Comparison of ENCODE assay signal across 9 cellular contexts in genomic region chr3:196637941-196638340, GRCh38. TPM values are rescaled to one million over a fixed set of nuclear protein-coding genes. Genes with fewer than 3 reads are reported as not detected.
DNase-seq lines count a peak whose midpoint lies in the region; ATAC-seq and TF ChIP-seq lines count a peak whose summit lies in the region.
"Not testable (repeated sequence)": the region's sequence is repeated elsewhere in the genome, so short reads cannot be mapped to it uniquely, and the experiment has no call there.
"Had no signal": no experiment of that assay in that cellular context is flagged by ENCODE, and none has a peak within 500 bp of the region (broad histone marks: within the 10 kb centered on the region; RNA-seq: fewer than 3 reads in every experiment).

No MANE protein-coding gene starts in this region.

- not testable (repeated sequence) for ATAC-seq in CD4-positive, CD25-positive, alpha-beta regulatory T cell (ENCODE audit: low read depth in 2 of 2); activated B cell treated with CpG ODN at 0.5 μM for 24 hours (ENCODE audit: low read depth); effector memory CD8-positive, alpha-beta T cell (replicated peaks); naive thymus-derived CD8-positive, alpha-beta T cell

- DNase-seq in CD4-positive, CD25-positive, alpha-beta regulatory T cell; activated B cell treated with CpG ODN at 0.5 μM for 24 hours; effector memory CD8-positive, alpha-beta T cell: not testable (repeated sequence)
- peak in 1 of 10 donors; percentile 4 for DNase-seq in naive thymus-derived CD8-positive, alpha-beta T cell

- intact Hi-C loops in activated B cell treated with CpG ODN at 0.5 μM for 24 hours (cut with micrococcal nuclease), result loop anchor here (10.0 kb wide), 1 partner anchor 1953 kb away; the partner anchor contains the start of gene FAM43A

- not testable (repeated sequence) for H3K27me3 ChIP-seq in CD4-positive, CD25-positive, alpha-beta regulatory T cell (ENCODE audit: control insufficient read depth, insufficient read depth, low read length); OCI-LY3 (ENCODE audit: low read depth, low read length)

- H3K27me3 Mint-ChIP-seq in CD4-positive, CD25-positive, alpha-beta regulatory T cell; activated B cell treated with CpG ODN at 0.5 μM for 24 hours; activated naive CD4-positive, alpha-beta T cell treated with anti-CD3 and anti-CD28 coated beads, Interleukin-2, amount 50 U/mL, for 24 hours; effector memory CD8-positive, alpha-beta T cell; naive thymus-derived CD8-positive, alpha-beta T cell: not testable (repeated sequence)

- H3K4me1 ChIP-seq in CD4-positive, CD25-positive, alpha-beta regulatory T cell (ENCODE audit: control insufficient read depth, insufficient read depth, low read length, poor library complexity, severe bottlenecking), result peaks cover 65% of the 10 kb centered on the region
- peaks cover 84% of the 10 kb centered on the region for H3K4me1 ChIP-seq in OCI-LY3 (ENCODE audit: low read length)

- POLR2A ChIA-PET in activated B cell treated with CpG ODN at 0.5 μM for 24 hours (lab: Charles Lee), result interaction anchor here (0.5 to 7.7 kb wide), 3 partner anchors 6 to 33 kb away, joined by 3 to 176 read pairs (median 3); no protein-coding TSS in a partner anchor
- POLR2A ChIA-PET in naive thymus-derived CD8-positive, alpha-beta T cell (lab: Charles Lee), result interaction anchor here (1.0 to 2.2 kb wide), 3 partner anchors 29 to 304 kb away, joined by 3 to 10 read pairs (median 4); partner anchors contain the start of gene NCBP2

- H3K4me3 Mint-ChIP-seq in CD4-positive, CD25-positive, alpha-beta regulatory T cell, result peak overlapping the region; percentile 23 to 88 (median 60)
- peak overlapping the region; percentile 20 for H3K4me3 Mint-ChIP-seq in activated B cell treated with CpG ODN at 0.5 μM for 24 hours
- H3K4me3 Mint-ChIP-seq in activated naive CD4-positive, alpha-beta T cell treated with anti-CD3 and anti-CD28 coated beads, Interleukin-2, amount 50 U/mL, for 24 hours, result peak overlapping the region; percentile 53
- H3K4me3 Mint-ChIP-seq in effector memory CD8-positive, alpha-beta T cell, result peak overlapping the region; percentile 2 to 32
- peak overlapping the region in 4 of 10 donors; percentile 15 to 55 (median 40) for H3K4me3 Mint-ChIP-seq in naive thymus-derived CD8-positive, alpha-beta T cell

- not testable (repeated sequence) for H3K9ac ChIP-seq in OCI-LY3 (ENCODE audit: low read length)

- peak overlapping the region; percentile 66 to 96 (median 78) for H3K27ac Mint-ChIP-seq in CD4-positive, CD25-positive, alpha-beta regulatory T cell
- H3K27ac Mint-ChIP-seq in activated B cell treated with CpG ODN at 0.5 μM for 24 hours, result peak overlapping the region; percentile 63
- not testable (repeated sequence) for H3K27ac Mint-ChIP-seq in activated naive CD4-positive, alpha-beta T cell treated with anti-CD3 and anti-CD28 coated beads, Interleukin-2, amount 50 U/mL, for 24 hours
- peak overlapping the region; percentile 94 to 95 for H3K27ac Mint-ChIP-seq in effector memory CD8-positive, alpha-beta T cell
- peak overlapping the region in 7 of 10 donors; percentile 29 to 87 (median 65) for H3K27ac Mint-ChIP-seq in naive thymus-derived CD8-positive, alpha-beta T cell

- not testable (repeated sequence) for TF ChIP-seq CTCF in OCI-LY3 (IDR thresholded peaks at IDR 0.05; ENCODE audit: low read depth, low read length); activated B cell treated with CpG ODN at 0.5 μM for 24 hours (IDR thresholded peaks at IDR 0.05)

- H3K4me2 ChIP-seq in OCI-LY3 (ENCODE audit: low read length), result peak overlapping the region; percentile 37; the same call in 1 of the 2 replicates

- H3K9me3 ChIP-seq in CD4-positive, CD25-positive, alpha-beta regulatory T cell (ENCODE audit: control insufficient read depth in 2 of 2, low read length in 2 of 2); KOPT-K1 (ENCODE audit: insufficient read depth, low read length, poor library complexity, severe bottlenecking); OCI-LY3 (ENCODE audit: insufficient read depth, low read length): not testable (repeated sequence)

- H3K27ac ChIP-seq in CD4-positive, CD25-positive, alpha-beta regulatory T cell (ENCODE audit: insufficient read depth, low read length, poor library complexity, severe bottlenecking), result peak overlapping the region; percentile 14
- H3K27ac ChIP-seq in KOPT-K1 (ENCODE audit: low read depth, low read length, poor library complexity, severe bottlenecking), result peak overlapping the region; percentile 99
- H3K27ac ChIP-seq in OCI-LY3 (ENCODE audit: low read length), result peak overlapping the region; percentile 98

- peaks cover 16 to 81% (median 50%) of the 10 kb centered on the region in 4 donors for H3K4me1 Mint-ChIP-seq in CD4-positive, CD25-positive, alpha-beta regulatory T cell
- H3K4me1 Mint-ChIP-seq in activated B cell treated with CpG ODN at 0.5 μM for 24 hours, result peaks cover 77% of the 10 kb centered on the region
- peaks cover 67% of the 10 kb centered on the region for H3K4me1 Mint-ChIP-seq in activated naive CD4-positive, alpha-beta T cell treated with anti-CD3 and anti-CD28 coated beads, Interleukin-2, amount 50 U/mL, for 24 hours
- peaks cover 48 to 62% of the 10 kb centered on the region in 2 donors for H3K4me1 Mint-ChIP-seq in effector memory CD8-positive, alpha-beta T cell (ENCODE audit: low read depth in 2 of 2)
- peaks cover 18 to 81% (median 69%) of the 10 kb centered on the region in 4 donors for H3K4me1 Mint-ChIP-seq in naive thymus-derived CD8-positive, alpha-beta T cell

- peak overlapping the region; percentile 1 for H3K4me3 ChIP-seq in CD4-positive, CD25-positive, alpha-beta regulatory T cell (ENCODE audit: low read depth, low read length)
- not testable (repeated sequence) for H3K4me3 ChIP-seq in OCI-LY3 (ENCODE audit: low read length)

- H3K9me3 Mint-ChIP-seq in CD4-positive, CD25-positive, alpha-beta regulatory T cell; activated B cell treated with CpG ODN at 0.5 μM for 24 hours; activated naive CD4-positive, alpha-beta T cell treated with anti-CD3 and anti-CD28 coated beads, Interleukin-2, amount 50 U/mL, for 24 hours; effector memory CD8-positive, alpha-beta T cell; naive thymus-derived CD8-positive, alpha-beta T cell: not testable (repeated sequence)

- H3K36me3 Mint-ChIP-seq in CD4-positive, CD25-positive, alpha-beta regulatory T cell; activated naive CD4-positive, alpha-beta T cell treated with anti-CD3 and anti-CD28 coated beads, Interleukin-2, amount 50 U/mL, for 24 hours; naive thymus-derived CD8-positive, alpha-beta T cell: not testable (repeated sequence)
- peaks cover 23% of the 10 kb centered on the region for H3K36me3 Mint-ChIP-seq in activated B cell treated with CpG ODN at 0.5 μM for 24 hours (ENCODE audit: low read depth)
- peaks cover 14% of the 10 kb centered on the region for H3K36me3 Mint-ChIP-seq in effector memory CD8-positive, alpha-beta T cell (ENCODE audit: insufficient read depth)

- H4K20me1 ChIP-seq in OCI-LY3 (ENCODE audit: insufficient read depth, low read length), result not testable (repeated sequence)

- CTCF ChIA-PET in activated B cell treated with CpG ODN at 0.5 μM for 24 hours (lab: Charles Lee), result interaction anchor here (3.1 kb wide), 1 partner anchor 29 kb away, joined by 22 read pairs; no protein-coding TSS in a partner anchor

- H2AFZ ChIP-seq in OCI-LY3 (ENCODE audit: low read depth, low read length), result not testable (repeated sequence)

- H3K36me3 ChIP-seq in CD4-positive, CD25-positive, alpha-beta regulatory T cell (ENCODE audit: control insufficient read depth, insufficient read depth, low read length), result not testable (repeated sequence)
- H3K36me3 ChIP-seq in KOPT-K1 (ENCODE audit: insufficient read depth, low read length), result peaks cover 31% of the 10 kb centered on the region
- H3K36me3 ChIP-seq in OCI-LY3 (replicated peaks; ENCODE audit: low read depth, low read length), result peaks cover 19% of the 10 kb centered on the region

- H3K79me2 ChIP-seq in OCI-LY3 (ENCODE audit: low read length), result peaks cover 82% of the 10 kb centered on the region

RNA-seq across cellular contexts. Expression of gene NRROS, which starts 1.6 kb away (rescaled TPM):
- total RNA-seq in CD4-positive, CD25-positive, alpha-beta regulatory T cell, result 18.3 TPM
- 1 to 10 TPM; 2.5 to 7.1 (median 4.0) TPM for polyA plus RNA-seq in CD4-positive, CD25-positive, alpha-beta regulatory T cell
- 88.5 and 92.4 TPM in 2 replicates for total RNA-seq in activated B cell treated with CpG ODN at 0.5 μM for 24 hours
- total RNA-seq in naive thymus-derived CD8-positive, alpha-beta T cell, result 1 to 10 TPM; 3.4 to 4.1 TPM
- under 1 TPM; 0.29 to 0.92 (median 0.87) TPM for polyA plus RNA-seq in naive thymus-derived CD8-positive, alpha-beta T cell
- total RNA-seq: HepG2, MCF 10A had no signal
- polyA plus RNA-seq: HepG2 had no signal

Comparison
In these comparisons a context has a peak if more than half of its experiments do, and no peak if none do; other contexts are left out.
1. H3K27ac ChIP-seq: peak in every context shown above with its lines; median percentile 99 in KOPT-K1; 98 in OCI-LY3; 14 in CD4-positive, CD25-positive, alpha-beta regulatory T cell.